Comparison of ENCODE assay signal across 9 cellular contexts in genomic region chr16:50259334-50260205, GRCh38. TPM values are rescaled to one million over a fixed set of nuclear protein-coding genes. Genes with fewer than 3 reads are reported as not detected.
DNase-seq lines count a peak whose midpoint lies in the region; ATAC-seq and TF ChIP-seq lines count a peak whose summit lies in the region.
"Had no signal": no experiment of that assay in that cellular context is flagged by ENCODE, and none has a peak within 500 bp of the region (broad histone marks: within the 10 kb centered on the region; RNA-seq: fewer than 3 reads in every experiment).

No MANE protein-coding gene starts in this region.

- DNase-seq in SHP77 (lab: John Stamatoyannopoulos, UW) = peak; percentile 26 to 45
- DNase-seq in SHP77 treated with DMSO at 0.1 percent for 48 hours (lab: John Stamatoyannopoulos, UW) = no peak
- DNase-seq in amniotic epithelial cell (ENCODE audit: low read depth) = peak; percentile 63
- DNase-seq in right lobe of liver = peak in 1 of 3 donors; percentile 14
- peak; percentile 52 for DNase-seq in ureter (ENCODE audit: low spot score)
- DNase-seq in DMS53 (lab: John Stamatoyannopoulos, UW) = no peak
- DNase-seq in PC-3 = no peak
- DNase-seq: MM.1S had no signal

- no peaks in the 10 kb centered on the region for H4K20me1 ChIP-seq in PC-3 (ENCODE audit: low read length)

- H3K9me3 ChIP-seq in right lobe of liver (no peaks in the 10 kb centered on the region), PC-3 (ENCODE audit: low read length) (no peaks in the 10 kb centered on the region)

- H3K4me2 ChIP-seq in PC-3 (ENCODE audit: low read length) = no peak overlapping the region

- POLR2A ChIA-PET in PC-3 (lab: Charles Lee; ENCODE audit: unreplicated experiment) = no interaction called here

- peak in 3 of 4 donors; percentile 20 to 59 (median 57) for ATAC-seq in right lobe of liver
- ATAC-seq in PC-3 = no peak
- no peak for ATAC-seq in GM21717 (IDR thresholded peaks at IDR 0.05; ENCODE audit: unreplicated experiment)

- H2AFZ ChIP-seq in PC-3 (ENCODE audit: low read length) = no peak overlapping the region

- H3K4me3 ChIP-seq in right lobe of liver (no peak overlapping the region), PC-3 (ENCODE audit: low read length) (no peak overlapping the region)

- TF ChIP-seq POLR2A in right lobe of liver (IDR thresholded peaks at IDR 0.05) = no peak

- H3F3A ChIP-seq in PC-3 (ENCODE audit: low read length, unreplicated experiment) = no peaks in the 10 kb centered on the region

- H3K79me2 ChIP-seq in PC-3 (ENCODE audit: low read length) = no peaks in the 10 kb centered on the region

- H3K36me3 ChIP-seq in right lobe of liver = no peaks in the 10 kb centered on the region
- H3K36me3 ChIP-seq in PC-3 (ENCODE audit: low read depth, low read length) = no peaks in the 10 kb centered on the region

- H3K9me2 ChIP-seq in PC-3 (replicated peaks; ENCODE audit: low read length) = no peaks in the 10 kb centered on the region

- WGBS in right lobe of liver (ENCODE audit: insufficient coverage, low coverage, low lambda C conversion rate, missing lambda C conversion rate) = 59% methylated on average over 13 of the region's 23 CpGs

- H3K27me3 ChIP-seq in right lobe of liver = no peaks in the 10 kb centered on the region
- H3K27me3 ChIP-seq in PC-3 (ENCODE audit: low read length) = no peaks in the 10 kb centered on the region

- BruUV-seq in PC-3 (replicated peaks; lab: Mats Ljungman, UMichigan) = no TSS peak

- no peak overlapping the region for H3K9ac ChIP-seq in PC-3 (ENCODE audit: low read length)

- H3K4me1 ChIP-seq in right lobe of liver = peaks cover 0 to 11% (median 2%) of the 10 kb centered on the region in 4 donors
- peaks cover 11% of the 10 kb centered on the region for H3K4me1 ChIP-seq in PC-3 (ENCODE audit: insufficient read depth, low read length)

- no peak for TF ChIP-seq CTCF in right lobe of liver (IDR thresholded peaks at IDR 0.05)
- TF ChIP-seq CTCF in PC-3 (conservative IDR thresholded peaks at IDR 0.05; ENCODE audit: low read depth, low read length) = no peak

- H3K27ac ChIP-seq in right lobe of liver (no peak overlapping the region), PC-3 (ENCODE audit: low read length) (no peak overlapping the region)

- intact Hi-C loops in right lobe of liver (cut with DNase I) (no loop called here), PC-3 (cut with micrococcal nuclease) (no loop called here)

- CTCF ChIA-PET in PC-3 (lab: Charles Lee) = no interaction called here

RNA-seq across cellular contexts. Expression of gene ADCY7, which starts 6.8 kb away (rescaled TPM):
- total RNA-seq in right lobe of liver (10 to 100 TPM in 1 of 6 experiments, 1 to 10 TPM in 5; 2.5 to 10.2 (median 6.5) TPM), ureter (18.6 TPM), PC-3 (2014; rRNA removed) (13.1 and 14.1 TPM in 2 replicates)

Comparison
In these comparisons a context has a peak if more than half of its experiments do, and no peak if none do; other contexts are left out.
1. DNase-seq: peak in SHP77 (2 of 2), amniotic epithelial cell (single experiment) and ureter (single experiment); none in SHP77 treated with DMSO at 0.1 percent for 48 hours (single experiment), DMS53 (single experiment) and PC-3 (single experiment).
2. ATAC-seq: peak in right lobe of liver (3 of 4); none in PC-3 (single experiment) and GM21717 (single experiment).